Comparison of ENCODE assay signal across 1 cellular context in the genomic region with DNA sequence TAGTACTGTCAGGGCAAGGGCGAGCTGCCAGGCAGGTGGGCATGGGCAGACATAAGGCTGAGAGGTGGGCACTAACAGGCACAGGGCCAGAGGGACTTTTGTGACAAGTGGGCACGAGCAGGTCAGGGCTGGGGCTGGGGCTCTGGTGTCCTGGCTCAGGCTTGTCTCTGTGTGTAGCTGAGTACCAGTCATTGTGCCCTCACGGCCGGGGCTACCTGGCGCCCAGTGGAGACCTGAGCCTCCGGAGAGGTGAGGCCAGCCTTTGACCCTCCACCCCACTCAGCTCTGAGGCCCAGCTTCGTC.
TF ChIP-seq lines count a peak whose summit lies in the region.

No MANE protein-coding gene starts in this region.

TF ChIP-seq in H1, 55 proteins besides CTCF, POLR2A, EP300 and RAD21:
- no peak for TF ChIP-seq CHD1 (IDR thresholded peaks at IDR 0.05; ENCODE audit: low read depth, low read length)
- TF ChIP-seq, protein P1, sequence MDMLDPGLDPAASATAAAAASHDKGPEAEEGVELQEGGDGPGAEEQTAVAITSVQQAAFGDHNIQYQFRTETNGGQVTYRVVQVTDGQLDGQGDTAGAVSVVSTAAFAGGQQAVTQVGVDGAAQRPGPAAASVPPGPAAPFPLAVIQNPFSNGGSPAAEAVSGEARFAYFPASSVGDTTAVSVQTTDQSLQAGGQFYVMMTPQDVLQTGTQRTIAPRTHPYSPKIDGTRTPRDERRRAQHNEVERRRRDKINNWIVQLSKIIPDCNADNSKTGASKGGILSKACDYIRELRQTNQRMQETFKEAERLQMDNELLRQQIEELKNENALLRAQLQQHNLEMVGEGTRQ (IDR thresholded peaks at IDR 0.05; ENCODE audit: low read length) = no peak
- no peak for TF ChIP-seq GABPA (IDR thresholded peaks at IDR 0.05; ENCODE audit: borderline replicate concordance, insufficient read depth, low read length)
- TF ChIP-seq, protein P2, sequence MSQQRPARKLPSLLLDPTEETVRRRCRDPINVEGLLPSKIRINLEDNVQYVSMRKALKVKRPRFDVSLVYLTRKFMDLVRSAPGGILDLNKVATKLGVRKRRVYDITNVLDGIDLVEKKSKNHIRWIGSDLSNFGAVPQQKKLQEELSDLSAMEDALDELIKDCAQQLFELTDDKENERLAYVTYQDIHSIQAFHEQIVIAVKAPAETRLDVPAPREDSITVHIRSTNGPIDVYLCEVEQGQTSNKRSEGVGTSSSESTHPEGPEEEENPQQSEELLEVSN (IDR thresholded peaks at IDR 0.05) = no peak
- TF ChIP-seq KDM4A (IDR thresholded peaks at IDR 0.05; ENCODE audit: low read depth, low read length, severe bottlenecking) = no peak
- no peak for TF ChIP-seq CTBP2 (IDR thresholded peaks at IDR 0.05; ENCODE audit: borderline replicate concordance, insufficient read depth, insufficient read length, low read length)
